In genomic region chr4:2390146-2390545, GRCh38 we compare ENCODE assay signal across 20 cellular contexts. TPM values are rescaled to one million over a fixed set of nuclear protein-coding genes. Genes with fewer than 3 reads are reported as not detected.
DNase-seq lines count a peak whose midpoint lies in the region; ATAC-seq and TF ChIP-seq lines count a peak whose summit lies in the region.
"Had no signal": no experiment of that assay in that cellular context is flagged by ENCODE, and none has a peak within 500 bp of the region (broad histone marks: within the 10 kb centered on the region; RNA-seq: fewer than 3 reads in every experiment).

No MANE protein-coding gene starts in this region.

- no peak overlapping the region for H3K4me3 ChIP-seq in H7 (ENCODE audit: insufficient read depth, low read depth, low read length)
- no peak overlapping the region for H3K4me3 ChIP-seq in astrocyte of the spinal cord (ENCODE audit: low read depth, low read length)
- no peak overlapping the region for H3K4me3 ChIP-seq in upper lobe of right lung
- H3K4me3 ChIP-seq: mucosa of descending colon, prostate gland, skin epidermis, testis had no signal

- intact Hi-C loops in upper lobe of right lung (cut with DNase I) = no loop called here

- H3K27ac Mint-ChIP-seq in natural killer cell treated with Interleukin-12 subunit alpha and Interleukin-12 subunit beta and Interleukin-15 and Interleukin-18, amount 100 ng/mL, for 72 hours = peak overlapping the region in 1 of 2 donors; percentile 56
- H3K27ac Mint-ChIP-seq: activated naive CD4-positive, alpha-beta T cell treated with anti-CD3 and anti-CD28 coated beads, Interleukin-2, amount 10 ng/mL, durations not matched to agents 7 days and 5 days; stimulated activated naive B cell treated with anti-CD40 and anti-IgM and Interleukin-4, amounts not matched to agents 10 μg/mL and 1 μg/mL and 100 μg/mL, for 72 hours had no signal

- H3K27me3 ChIP-seq in H7 (ENCODE audit: control insufficient read depth, insufficient read depth, low read length) = no peaks in the 10 kb centered on the region; the same call in none of the 2 replicates
- no peaks in the 10 kb centered on the region for H3K27me3 ChIP-seq in upper lobe of right lung
- H3K27me3 ChIP-seq: testis had no signal

- in situ Hi-C loops in astrocyte of the spinal cord (cut with HindIII; ENCODE audit: low sequenced_read_pairs) = no loop called here

- H3K36me3 ChIP-seq in H7 (replicated peaks; ENCODE audit: control insufficient read depth, insufficient read depth, low read length) = no peaks in the 10 kb centered on the region
- H3K36me3 ChIP-seq in upper lobe of right lung = no peaks in the 10 kb centered on the region
- H3K36me3 ChIP-seq: prostate gland had no signal

- peak; percentile 34 to 63 for ATAC-seq in natural killer cell treated with Interleukin-12 subunit alpha and Interleukin-12 subunit beta and Interleukin-15 and Interleukin-18, amount 100 ng/mL, for 72 hours
- ATAC-seq in HG02678 (IDR thresholded peaks at IDR 0.05; ENCODE audit: unreplicated experiment) = no peak
- no peak for ATAC-seq in upper lobe of right lung
- no peak for ATAC-seq in GM18511 (IDR thresholded peaks at IDR 0.05; ENCODE audit: unreplicated experiment)
- ATAC-seq: mucosa of descending colon had no signal

- no peaks in the 10 kb centered on the region for H3K9me3 ChIP-seq in upper lobe of right lung
- H3K9me3 ChIP-seq: mucosa of descending colon, prostate gland, testis had no signal

- no peaks in the 10 kb centered on the region for H3K27me3 Mint-ChIP-seq in natural killer cell treated with Interleukin-12 subunit alpha and Interleukin-12 subunit beta and Interleukin-15 and Interleukin-18, amount 100 ng/mL, for 72 hours

- peak overlapping the region; percentile 25 for H3K4me3 Mint-ChIP-seq in natural killer cell treated with Interleukin-12 subunit alpha and Interleukin-12 subunit beta and Interleukin-15 and Interleukin-18, amount 100 ng/mL, for 72 hours
- H3K4me3 Mint-ChIP-seq: activated naive CD4-positive, alpha-beta T cell treated with anti-CD3 and anti-CD28 coated beads, Interleukin-2, amount 10 ng/mL, durations not matched to agents 7 days and 5 days; stimulated activated naive B cell treated with anti-CD40 and anti-IgM and Interleukin-4, amounts not matched to agents 10 μg/mL and 1 μg/mL and 100 μg/mL, for 72 hours had no signal

- peaks cover 10% of the 10 kb centered on the region for H3K4me1 ChIP-seq in upper lobe of right lung
- H3K4me1 ChIP-seq: prostate gland had no signal

- no peak for TF ChIP-seq CTCF in astrocyte of the spinal cord (IDR thresholded peaks at IDR 0.05; ENCODE audit: low read depth, low read length)
- no peak for TF ChIP-seq CTCF in upper lobe of right lung (IDR thresholded peaks at IDR 0.05)

- no peaks in the 10 kb centered on the region for H3K9me3 Mint-ChIP-seq in natural killer cell treated with Interleukin-12 subunit alpha and Interleukin-12 subunit beta and Interleukin-15 and Interleukin-18, amount 100 ng/mL, for 72 hours
- H3K9me3 Mint-ChIP-seq: activated naive CD4-positive, alpha-beta T cell treated with anti-CD3 and anti-CD28 coated beads, Interleukin-2, amount 10 ng/mL, durations not matched to agents 7 days and 5 days; stimulated activated naive B cell treated with anti-CD40 and anti-IgM and Interleukin-4, amounts not matched to agents 10 μg/mL and 1 μg/mL and 100 μg/mL, for 72 hours had no signal

- no peak overlapping the region for H3K27ac ChIP-seq in upper lobe of right lung
- H3K27ac ChIP-seq: prostate gland, skin epidermis, testis had no signal

- peaks cover 56 to 58% of the 10 kb centered on the region in 2 donors for H3K4me1 Mint-ChIP-seq in natural killer cell treated with Interleukin-12 subunit alpha and Interleukin-12 subunit beta and Interleukin-15 and Interleukin-18, amount 100 ng/mL, for 72 hours (ENCODE audit: low read depth in 2 of 2)

- peak; percentile 42 for DNase-seq in H7
- DNase-seq in NOMO-1 treated with DMSO at 0.1 percent for 48 hours (lab: John Stamatoyannopoulos, UW; ENCODE audit: unreplicated experiment) = peak; percentile 23
- DNase-seq in astrocyte of the spinal cord (ENCODE audit: low read depth, low spot score) = peak; percentile 65
- no peak for DNase-seq in natural killer cell treated with Interleukin-12 subunit alpha and Interleukin-12 subunit beta and Interleukin-15 and Interleukin-18, amount 100 ng/mL, for 72 hours (ENCODE audit: low spot score)
- DNase-seq in COLO829 (ENCODE audit: low spot score) = no peak
- no peak for DNase-seq in upper lobe of right lung
- DNase-seq: activated CD4-positive, alpha-beta T cell treated with anti-CD3 and anti-CD28 coated beads for 4 hours; activated naive CD4-positive, alpha-beta T cell treated with anti-CD3 and anti-CD28 coated beads, Interleukin-2, amount 10 ng/mL, durations not matched to agents 7 days and 5 days; foreskin fibroblast; GDM1; stimulated activated CD4-positive, alpha-beta T cell treated with anti-CD3 and anti-CD28 coated beads, Interleukin-2, amount 100 ng/mL, for 48 hours; stimulated activated naive B cell treated with anti-CD40 and anti-IgM and Interleukin-4, amounts not matched to agents 10 μg/mL and 1 μg/mL and 100 μg/mL, for 72 hours; testis had no signal

- no peaks in the 10 kb centered on the region for H3K36me3 Mint-ChIP-seq in natural killer cell treated with Interleukin-12 subunit alpha and Interleukin-12 subunit beta and Interleukin-15 and Interleukin-18, amount 100 ng/mL, for 72 hours
- H3K36me3 Mint-ChIP-seq: activated naive CD4-positive, alpha-beta T cell treated with anti-CD3 and anti-CD28 coated beads, Interleukin-2, amount 10 ng/mL, durations not matched to agents 7 days and 5 days; stimulated activated naive B cell treated with anti-CD40 and anti-IgM and Interleukin-4, amounts not matched to agents 10 μg/mL and 1 μg/mL and 100 μg/mL, for 72 hours had no signal

RNA-seq across cellular contexts. Expression of gene ZFYVE28, which starts 28.3 kb away (rescaled TPM):
- total RNA-seq in H7 (2014; rRNA removed; shearing (Covaris generic)) = 2.1 and 5.7 TPM in 2 replicates
- total RNA-seq in natural killer cell treated with Interleukin-12 subunit alpha and Interleukin-12 subunit beta and Interleukin-15 and Interleukin-18, amount 100 ng/mL, for 72 hours = 10 to 100 TPM; 13.8 to 25.6 TPM
- total RNA-seq in upper lobe of right lung = 16.6 TPM

RNA-seq across cellular contexts. Expression of gene CFAP99, which starts 28.6 kb away (rescaled TPM):
- total RNA-seq in H7 (2014; rRNA removed; shearing (Covaris generic)) = not detected in 2 replicates
- total RNA-seq in natural killer cell treated with Interleukin-12 subunit alpha and Interleukin-12 subunit beta and Interleukin-15 and Interleukin-18, amount 100 ng/mL, for 72 hours = not detected
- total RNA-seq in upper lobe of right lung = not detected
- total RNA-seq: activated CD8-positive, alpha-beta memory T cell treated with anti-CD3 and anti-CD28 coated beads for 36 hours; epithelial cell of proximal tubule had no signal

Comparison
In these comparisons a context has a peak if more than half of its experiments do, and no peak if none do; other contexts are left out.
1. DNase-seq: peak in H7 (single experiment), NOMO-1 treated with DMSO at 0.1 percent for 48 hours (single experiment) and astrocyte of the spinal cord (single experiment); none in natural killer cell treated with Interleukin-12 subunit alpha and Interleukin-12 subunit beta and Interleukin-15 and Interleukin-18, amount 100 ng/mL, for 72 hours (single experiment), COLO829 (single experiment) and upper lobe of right lung (single experiment).
2. ATAC-seq: peak in natural killer cell treated with Interleukin-12 subunit alpha and Interleukin-12 subunit beta and Interleukin-15 and Interleukin-18, amount 100 ng/mL, for 72 hours (2 of 2); none in HG02678 (single experiment), upper lobe of right lung (single experiment) and GM18511 (single experiment).